ENCODE assay signal across 9 cellular contexts in genomic region chr1:12196641-12197482, GRCh38. TPM values are rescaled to one million over a fixed set of nuclear protein-coding genes. Genes with fewer than 3 reads are reported as not detected.
DNase-seq lines count a peak whose midpoint lies in the region; ATAC-seq and TF ChIP-seq lines count a peak whose summit lies in the region.
"Had no signal": no experiment of that assay in that cellular context is flagged by ENCODE, and none has a peak within 500 bp of the region (broad histone marks: within the 10 kb centered on the region; RNA-seq: fewer than 3 reads in every experiment).

No MANE protein-coding gene starts in this region.

- no peak for DNase-seq in activated naive CD4-positive, alpha-beta T cell treated with anti-CD3 and anti-CD28 coated beads, Interleukin-2, amount 10 ng/mL, durations not matched to agents 7 days and 5 days
- DNase-seq in activated naive CD4-positive, alpha-beta T cell treated with anti-CD3 and anti-CD28 coated beads, Interleukin-2, amount 50 U/mL, for 16 hours: no peak
- DNase-seq in left ventricle myocardium inferior: peak; percentile 49
- DNase-seq in upper lobe of left lung: peak in 1 of 2 donors; percentile 80
- no peak for DNase-seq in CD8-positive, alpha-beta memory T cell
- DNase-seq: NCI-H1048 had no signal

- H3K27me3 Mint-ChIP-seq in activated naive CD4-positive, alpha-beta T cell treated with anti-CD3 and anti-CD28 coated beads, Interleukin-2, amount 10 ng/mL, durations not matched to agents 7 days and 5 days: no peaks in the 10 kb centered on the region
- H3K27me3 Mint-ChIP-seq in CD8-positive, alpha-beta memory T cell: no peaks in the 10 kb centered on the region

- 56 to 73% methylated on average over 18 to 20 of the region's 20 CpGs for WGBS in upper lobe of left lung, 2 donors

- H3K27ac Mint-ChIP-seq in activated naive CD4-positive, alpha-beta T cell treated with anti-CD3 and anti-CD28 coated beads, Interleukin-2, amount 10 ng/mL, durations not matched to agents 7 days and 5 days: peak overlapping the region; percentile 56
- H3K27ac Mint-ChIP-seq in CD8-positive, alpha-beta memory T cell: peak overlapping the region in 4 of 8 donors; percentile 9 to 86 (median 44)

- no peaks in the 10 kb centered on the region for H3K36me3 ChIP-seq in OCI-LY1 (ENCODE audit: insufficient read depth, low read length)
- peaks cover 35% of the 10 kb centered on the region for H3K36me3 ChIP-seq in left ventricle myocardium inferior
- H3K36me3 ChIP-seq in upper lobe of left lung: peaks cover 20 to 80% (median 43%) of the 10 kb centered on the region in 4 donors
- peaks cover 33% of the 10 kb centered on the region for H3K36me3 ChIP-seq in CD8-positive, alpha-beta memory T cell (ENCODE audit: insufficient read depth, low read length)

- H3K4me2 ChIP-seq in OCI-LY1 (ENCODE audit: low read length): no peak overlapping the region

- H3K4me1 ChIP-seq in OCI-LY1 (ENCODE audit: insufficient read depth, low read length, severe bottlenecking) (no peaks in the 10 kb centered on the region), left ventricle myocardium inferior (no peaks in the 10 kb centered on the region), upper lobe of left lung (peaks cover 0 to 8% (median 7%) of the 10 kb centered on the region in 4 donors)
- peaks cover 11% of the 10 kb centered on the region for H3K4me1 ChIP-seq in CD8-positive, alpha-beta memory T cell (ENCODE audit: insufficient read depth, low read length)

- peaks cover 58% of the 10 kb centered on the region for H3K36me3 Mint-ChIP-seq in activated naive CD4-positive, alpha-beta T cell treated with anti-CD3 and anti-CD28 coated beads, Interleukin-2, amount 10 ng/mL, durations not matched to agents 7 days and 5 days
- peaks cover 10 to 78% (median 12%) of the 10 kb centered on the region in 3 donors for H3K36me3 Mint-ChIP-seq in CD8-positive, alpha-beta memory T cell

- no peaks in the 10 kb centered on the region for H3K79me2 ChIP-seq in OCI-LY1 (ENCODE audit: insufficient read depth, low read length)

- H3K27ac ChIP-seq in OCI-LY1 (ENCODE audit: low read depth, low read length, poor library complexity, severe bottlenecking) (no peak overlapping the region), left ventricle myocardium inferior (replicated peaks) (no peak overlapping the region), upper lobe of left lung (peak overlapping the region; percentile 18 to 66 (median 53))
- no peak overlapping the region for H3K27ac ChIP-seq in CD8-positive, alpha-beta memory T cell (ENCODE audit: low read depth, low read length)

- TF ChIP-seq CTCF in OCI-LY1 (IDR thresholded peaks at IDR 0.05; ENCODE audit: low read length) (peak; percentile 68), left ventricle myocardium inferior (IDR thresholded peaks at IDR 0.05; ENCODE audit: borderline replicate concordance) (peak; percentile 26), upper lobe of left lung (IDR thresholded peaks at IDR 0.05) (peak; percentile 30 to 55 (median 42))

- H3K9me2 ChIP-seq in OCI-LY1 (ENCODE audit: low read depth, low read length): no peaks in the 10 kb centered on the region

- ATAC-seq in upper lobe of left lung (ENCODE audit: low FRiP score in 2 of 2) (peak; percentile 78 to 86), HG02763 (IDR thresholded peaks at IDR 0.05; ENCODE audit: unreplicated experiment) (no peak), HG03108 (IDR thresholded peaks at IDR 0.05; ENCODE audit: unreplicated experiment) (no peak)

- no peak overlapping the region for H3K4me3 Mint-ChIP-seq in activated naive CD4-positive, alpha-beta T cell treated with anti-CD3 and anti-CD28 coated beads, Interleukin-2, amount 10 ng/mL, durations not matched to agents 7 days and 5 days
- H3K4me3 Mint-ChIP-seq in CD8-positive, alpha-beta memory T cell: no peak overlapping the region

- H3K9ac ChIP-seq in OCI-LY1 (ENCODE audit: low read length): no peak overlapping the region

- no peaks in the 10 kb centered on the region for H3F3A ChIP-seq in OCI-LY1 (ENCODE audit: insufficient read depth, low read length)

- TF ChIP-seq EP300 in upper lobe of left lung (IDR thresholded peaks at IDR 0.05): no peak

- H2AFZ ChIP-seq in OCI-LY1 (ENCODE audit: low read length): no peak overlapping the region

- intact Hi-C loops in left ventricle myocardium inferior (cut with micrococcal nuclease): no loop called here

- POLR2A ChIA-PET in CD8-positive, alpha-beta memory T cell (lab: Charles Lee): no interaction called here

- H3K9me3 Mint-ChIP-seq in activated naive CD4-positive, alpha-beta T cell treated with anti-CD3 and anti-CD28 coated beads, Interleukin-2, amount 10 ng/mL, durations not matched to agents 7 days and 5 days: no peaks in the 10 kb centered on the region
- H3K9me3 Mint-ChIP-seq in CD8-positive, alpha-beta memory T cell: no peaks in the 10 kb centered on the region

- CTCF ChIA-PET in activated naive CD4-positive, alpha-beta T cell treated with anti-CD3 and anti-CD28 coated beads, Interleukin-2, amount 10 ng/mL, durations not matched to agents 7 days and 5 days (lab: Charles Lee): interaction anchor here (0.6 to 3.6 kb wide), 6 partner anchors 10 to 112 kb away, joined by 3 to 45 read pairs (median 4); no protein-coding TSS in a partner anchor
- CTCF ChIA-PET in CD8-positive, alpha-beta memory T cell (lab: Charles Lee): interaction anchor here (1.0 to 16.9 kb wide), 6 partner anchors 12 to 76 kb away, joined by 3 to 348 read pairs (median 4); no protein-coding TSS in a partner anchor

- no peaks in the 10 kb centered on the region for H4K20me1 ChIP-seq in OCI-LY1 (ENCODE audit: insufficient read depth, low read length)

- TF ChIP-seq POLR2A in upper lobe of left lung (IDR thresholded peaks at IDR 0.05): no peak

- H3K4me1 Mint-ChIP-seq in activated naive CD4-positive, alpha-beta T cell treated with anti-CD3 and anti-CD28 coated beads, Interleukin-2, amount 10 ng/mL, durations not matched to agents 7 days and 5 days: peaks cover 35% of the 10 kb centered on the region
- peaks cover 24 to 53% (median 27%) of the 10 kb centered on the region in 3 donors for H3K4me1 Mint-ChIP-seq in CD8-positive, alpha-beta memory T cell

- H3K4me3 ChIP-seq in OCI-LY1 (ENCODE audit: low read depth, low read length, poor library complexity, severe bottlenecking): no peak overlapping the region
- H3K4me3 ChIP-seq in left ventricle myocardium inferior: no peak overlapping the region
- no peak overlapping the region for H3K4me3 ChIP-seq in upper lobe of left lung
- H3K4me3 ChIP-seq in CD8-positive, alpha-beta memory T cell (ENCODE audit: low read length): no peak overlapping the region

- no peaks in the 10 kb centered on the region for H3K27me3 ChIP-seq in OCI-LY1 (ENCODE audit: insufficient read depth, low read length)
- peaks cover 10% of the 10 kb centered on the region for H3K27me3 ChIP-seq in left ventricle myocardium inferior (ENCODE audit: low read depth)
- no peaks in the 10 kb centered on the region for H3K27me3 ChIP-seq in upper lobe of left lung
- H3K27me3 ChIP-seq in CD8-positive, alpha-beta memory T cell (ENCODE audit: insufficient read depth, low read length, poor library complexity, severe bottlenecking): no peaks in the 10 kb centered on the region

- H3K9me3 ChIP-seq in OCI-LY1 (ENCODE audit: low read length): no peaks in the 10 kb centered on the region
- no peaks in the 10 kb centered on the region for H3K9me3 ChIP-seq in left ventricle myocardium inferior (replicated peaks)
- H3K9me3 ChIP-seq in upper lobe of left lung: no peaks in the 10 kb centered on the region
- H3K9me3 ChIP-seq in CD8-positive, alpha-beta memory T cell (ENCODE audit: low read length): no peaks in the 10 kb centered on the region

RNA-seq across cellular contexts. Expression of gene TNFRSF1B, which starts 30.1 kb away (rescaled TPM):
- total RNA-seq in left ventricle myocardium inferior (16.2 TPM), upper lobe of left lung (100 to 1,000 TPM in 1 of 6 donors, 10 to 100 TPM in 5; 28.3 to 113 (median 58.5) TPM)
- total RNA-seq in CD8-positive, alpha-beta memory T cell: 100 to 1,000 TPM; 169 to 174 TPM
- 164 TPM for polyA plus RNA-seq in CD8-positive, alpha-beta memory T cell

RNA-seq across cellular contexts. Expression of gene VPS13D, which starts 33.0 kb away (rescaled TPM):
- total RNA-seq in left ventricle myocardium inferior (71.6 TPM), upper lobe of left lung (100 to 1,000 TPM in 2 of 6 donors, 10 to 100 TPM in 4; 54.9 to 181 (median 87.9) TPM)
- 10 to 100 TPM; 24.1 to 28.5 TPM for total RNA-seq in CD8-positive, alpha-beta memory T cell
- 9.7 TPM for polyA plus RNA-seq in CD8-positive, alpha-beta memory T cell

Comparison
In these comparisons a context has a peak if more than half of its experiments do, and no peak if none do; other contexts are left out.
1. H3K27ac ChIP-seq: peak in upper lobe of left lung (4 of 4); none in OCI-LY1 (single experiment), left ventricle myocardium inferior (single experiment) and CD8-positive, alpha-beta memory T cell (single experiment).
2. ATAC-seq: peak in upper lobe of left lung (2 of 2); none in HG02763 (single experiment) and HG03108 (single experiment).
3. Peak in every context shown above with its lines, with median percentiles within 50 percentile points of each other: CTCF ChIP-seq.